Comparison of ENCODE assay signal across 10 cellular contexts in genomic region chr14:73833530-73834257, GRCh38. TPM values are rescaled to one million over a fixed set of nuclear protein-coding genes. Genes with fewer than 3 reads are reported as not detected.
DNase-seq lines count a peak whose midpoint lies in the region; ATAC-seq, FAIRE-seq and TF ChIP-seq lines count a peak whose summit lies in the region.
"Had no signal": no experiment of that assay in that cellular context is flagged by ENCODE, and none has a peak within 500 bp of the region (broad histone marks: within the 10 kb centered on the region; RNA-seq: fewer than 3 reads in every experiment).

No MANE protein-coding gene starts in this region.

- no peak overlapping the region for H4K91ac ChIP-seq in neuronal stem cell (ENCODE audit: low read depth, low read length, poor library complexity)

- WGBS in neuronal stem cell (ENCODE audit: extremely low coverage in 2 of 2, insufficient read length in 2 of 2, insufficient replicate concordance in 1 of 2), 2 donors: no CpG with 5 or more reads among the region's 9 CpGs
- 73 to 81% (median 79%) methylated on average over 9 of the region's 9 CpGs for WGBS in small intestine, 3 donors

- H3K18ac ChIP-seq in neuronal stem cell (ENCODE audit: low read length): no peak overlapping the region

- H3K4me3 ChIP-seq in SJCRH30: peak overlapping the region; percentile 26
- H3K4me3 ChIP-seq in neuronal stem cell (ENCODE audit: low read length in 2 of 2): no peak overlapping the region
- H3K4me3 ChIP-seq in small intestine (ENCODE audit: low read depth in 1 of 2, low read length in 2 of 2): no peak overlapping the region

- FAIRE-seq in small intestine (lab: Jason Lieb, UNC): no peak

- H3K27me3 ChIP-seq in SJCRH30 (no peaks in the 10 kb centered on the region), neuronal stem cell (ENCODE audit: control insufficient read depth in 3 of 3, insufficient read depth in 3 of 3, low read depth in 1 of 3, low read length in 3 of 3) (no peaks in the 10 kb centered on the region), small intestine (ENCODE audit: control insufficient read depth in 2 of 2, insufficient read depth in 2 of 2, low read length in 2 of 2) (no peaks in the 10 kb centered on the region)

- H3K4me1 ChIP-seq in SJCRH30 (peaks cover 17% of the 10 kb centered on the region), neuronal stem cell (ENCODE audit: control insufficient read depth in 2 of 2, insufficient read depth in 1 of 2, low read depth in 1 of 2, low read length in 2 of 2) (peaks cover 10 to 14% of the 10 kb centered on the region in 2 donors), small intestine (ENCODE audit: control insufficient read depth in 2 of 2, insufficient read depth in 1 of 2, low read depth in 1 of 2, low read length in 1 of 2) (no peaks in the 10 kb centered on the region)

- no peak overlapping the region for H2BK12ac ChIP-seq in neuronal stem cell (ENCODE audit: low read length)

- H3K27ac ChIP-seq in SJCRH30 (peak overlapping the region; percentile 34), neuronal stem cell (replicated peaks; ENCODE audit: low read length) (no peak overlapping the region), small intestine (ENCODE audit: low read depth in 1 of 2, low read length in 1 of 2) (no peak overlapping the region)

- no peak overlapping the region for H2BK15ac ChIP-seq in neuronal stem cell (ENCODE audit: low read length)

- no peak overlapping the region for H3K14ac ChIP-seq in neuronal stem cell (ENCODE audit: low read length)

- peak overlapping the region; percentile 46 for H2AFZ ChIP-seq in neuronal stem cell (ENCODE audit: low read length)

- H3K23ac ChIP-seq in neuronal stem cell (ENCODE audit: low read depth, low read length, poor library complexity): no peak overlapping the region

- ATAC-seq in GM21737 (IDR thresholded peaks at IDR 0.05; ENCODE audit: unreplicated experiment): no peak
- ATAC-seq: naive thymus-derived CD8-positive, alpha-beta T cell had no signal

- H3K79me1 ChIP-seq in neuronal stem cell (ENCODE audit: low read depth, low read length): no peaks in the 10 kb centered on the region

- H3K4ac ChIP-seq in neuronal stem cell (ENCODE audit: low read length): no peak overlapping the region

- H3K36me3 ChIP-seq in SJCRH30: no peaks in the 10 kb centered on the region
- H3K36me3 ChIP-seq in neuronal stem cell (replicated peaks in 1 of 2; ENCODE audit: control insufficient read depth in 2 of 2, insufficient read depth in 2 of 2, low read length in 2 of 2): no peaks in the 10 kb centered on the region
- H3K36me3 ChIP-seq in small intestine (ENCODE audit: control insufficient read depth in 2 of 2, insufficient read depth in 2 of 2, low read length in 2 of 2): no peaks in the 10 kb centered on the region

- no peak overlapping the region for H4K8ac ChIP-seq in neuronal stem cell (ENCODE audit: low read depth, low read length)

- no peak for TF ChIP-seq POLR2A in erythroblast (IDR thresholded peaks at IDR 0.05; ENCODE audit: low read length)

- H3K9ac ChIP-seq in neuronal stem cell (ENCODE audit: low read depth, low read length, poor library complexity): no peak overlapping the region

- no peak overlapping the region for H3K4me2 ChIP-seq in neuronal stem cell (ENCODE audit: insufficient read depth, low read length, poor library complexity, severe bottlenecking)

- no peak overlapping the region for H2BK120ac ChIP-seq in neuronal stem cell (ENCODE audit: low read depth, low read length)

- no peak overlapping the region for H2BK5ac ChIP-seq in neuronal stem cell (ENCODE audit: low read length)

- no peaks in the 10 kb centered on the region for H3K9me3 ChIP-seq in SJCRH30 (replicated peaks)
- H3K9me3 ChIP-seq in neuronal stem cell (replicated peaks in 1 of 2; ENCODE audit: control insufficient read depth in 2 of 2, insufficient read depth in 1 of 2, low read depth in 1 of 2, low read length in 2 of 2): no peaks in the 10 kb centered on the region
- no peaks in the 10 kb centered on the region for H3K9me3 ChIP-seq in small intestine (ENCODE audit: control insufficient read depth, low read depth)

- H2AK5ac ChIP-seq in neuronal stem cell (ENCODE audit: low read depth, low read length): no peak overlapping the region

- DNase-seq in COLO829 (ENCODE audit: low spot score) (peak; percentile 20), SJCRH30 (peak; percentile 70 to 75), glomerular visceral epithelial cell (ENCODE audit: extremely low spot score) (peak; percentile 96), neuronal stem cell (ENCODE audit: low spot score) (no peak), small intestine (no peak), erythroblast (lab: John Stamatoyannopoulos, UW) (no peak), GF-D8 (lab: John Stamatoyannopoulos, UW) (no peak)
- DNase-seq: CD8-positive, alpha-beta memory T cell; naive thymus-derived CD8-positive, alpha-beta T cell had no signal

RNA-seq across cellular contexts. Expression of gene PTGR2, which starts 17.9 kb away (rescaled TPM):
- total RNA-seq in SJCRH30 (2014; rRNA removed; shearing (Covaris generic)): 3.8 and 5.4 TPM in 2 replicates
- 15.1 TPM for polyA plus RNA-seq in neuronal stem cell (2013, experiment 1 of 2)
- 14.4 TPM for polyA plus RNA-seq in neuronal stem cell (2013, experiment 2 of 2)
- polyA plus RNA-seq in small intestine: 10 to 100 TPM in 2 of 3 donors, 1 to 10 TPM in 1; 8.2 to 15.7 (median 11.3) TPM

RNA-seq across cellular contexts. Expression of gene ZNF410, which starts 53.0 kb away (rescaled TPM):
- total RNA-seq in SJCRH30 (2014; rRNA removed; shearing (Covaris generic)): 52.3 and 58.0 TPM in 2 replicates
- 22.3 TPM for polyA plus RNA-seq in neuronal stem cell (2013, experiment 1 of 2)
- polyA plus RNA-seq in neuronal stem cell (2013, experiment 2 of 2): 23.2 TPM
- polyA plus RNA-seq in small intestine: 10 to 100 TPM; 30.7 to 50.1 (median 37.3) TPM

Comparison
In these comparisons a context has a peak if more than half of its experiments do, and no peak if none do; other contexts are left out.
1. DNase-seq: peak in COLO829 (single experiment), SJCRH30 (2 of 2) and glomerular visceral epithelial cell (single experiment); none in neuronal stem cell (single experiment), small intestine (single experiment), erythroblast (0 of 2) and GF-D8 (single experiment).